Comparison of ENCODE assay signal across 19 cellular contexts in the genomic region with DNA sequence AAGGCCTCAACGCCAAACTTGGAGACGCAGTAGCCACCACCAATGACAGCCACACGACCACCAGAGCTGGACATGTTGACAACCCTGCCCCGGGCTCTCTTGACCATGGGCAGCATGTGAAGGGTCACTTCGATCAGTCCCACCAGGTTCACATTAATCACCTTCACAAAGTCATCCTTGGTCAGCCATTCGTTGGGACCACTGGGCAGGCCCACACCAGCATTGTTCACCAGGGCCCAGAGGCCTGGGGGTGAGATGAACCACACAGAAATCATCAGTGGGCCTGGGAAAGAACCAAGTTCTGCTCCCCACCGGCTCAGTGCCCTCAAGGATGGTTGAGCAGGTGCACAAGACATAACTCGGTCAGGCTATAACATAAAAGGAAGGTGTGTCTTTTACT. TPM values are rescaled to one million over a fixed set of nuclear protein-coding genes. Genes with fewer than 3 reads are reported as not detected.
DNase-seq lines count a peak whose midpoint lies in the region; ATAC-seq and TF ChIP-seq lines count a peak whose summit lies in the region.
"Had no signal": no experiment of that assay in that cellular context is flagged by ENCODE, and none has a peak within 500 bp of the region (broad histone marks: within the 10 kb centered on the region; RNA-seq: fewer than 3 reads in every experiment).

No MANE protein-coding gene starts in this region.

- H3K4me1 ChIP-seq in neural progenitor cell = peaks cover 39% of the 10 kb centered on the region

- H3K9me3 Mint-ChIP-seq in dendritic cell treated with granulocyte-macrophage colony-stimulating factor and Interleukin-4, amounts not matched to agents 40 ng/mL and 50 ng/mL, for 4 days = no peaks in the 10 kb centered on the region
- H3K9me3 Mint-ChIP-seq in neural progenitor cell (peaks cover 6% of the 10 kb centered on the region), type B pancreatic cell (no peaks in the 10 kb centered on the region)
- H3K9me3 Mint-ChIP-seq: CD8-positive, alpha-beta memory T cell had no signal

- H3K9ac ChIP-seq in neural progenitor cell = no peak overlapping the region
- H3K9ac ChIP-seq: GM23248 had no signal

- ATAC-seq in left lobe of liver (no peak), HG03469 (IDR thresholded peaks at IDR 0.05; ENCODE audit: unreplicated experiment) (no peak)

- H2AFZ ChIP-seq in neural progenitor cell (replicated peaks) = no peak overlapping the region
- H2AFZ ChIP-seq: GM23248 had no signal

- peaks cover 58% of the 10 kb centered on the region for H3K4me1 Mint-ChIP-seq in dendritic cell treated with granulocyte-macrophage colony-stimulating factor and Interleukin-4, amounts not matched to agents 40 ng/mL and 50 ng/mL, for 4 days (ENCODE audit: low read depth)
- H3K4me1 Mint-ChIP-seq in neural progenitor cell = peaks cover 36% of the 10 kb centered on the region
- peaks cover 20% of the 10 kb centered on the region for H3K4me1 Mint-ChIP-seq in type B pancreatic cell (ENCODE audit: unreplicated experiment)

- H3K27me3 ChIP-seq in neural progenitor cell = no peaks in the 10 kb centered on the region
- H3K27me3 ChIP-seq: BE2C had no signal

- H3K79me2 ChIP-seq in neural progenitor cell (ENCODE audit: low read depth) = no peaks in the 10 kb centered on the region

- H3K4me2 ChIP-seq in neural progenitor cell = no peak overlapping the region

- peaks cover 6% of the 10 kb centered on the region for H3K27me3 Mint-ChIP-seq in dendritic cell treated with granulocyte-macrophage colony-stimulating factor and Interleukin-4, amounts not matched to agents 40 ng/mL and 50 ng/mL, for 4 days
- H3K27me3 Mint-ChIP-seq in neural progenitor cell (ENCODE audit: insufficient read depth, low read depth) (peaks cover 5% of the 10 kb centered on the region), type B pancreatic cell (peaks cover 15% of the 10 kb centered on the region)

- no peaks in the 10 kb centered on the region for H4K20me1 ChIP-seq in neural progenitor cell (ENCODE audit: low read depth)

- peaks cover 18% of the 10 kb centered on the region for H3F3A ChIP-seq in neural progenitor cell (ENCODE audit: low read depth)

- no peak for TF ChIP-seq CTCF in neural progenitor cell (IDR thresholded peaks at IDR 0.05)
- TF ChIP-seq CTCF in type B pancreatic cell (conservative IDR thresholded peaks at IDR 0.05) = no peak

- DNase-seq in left lobe of liver (ENCODE audit: low spot score) (peak; percentile 35), neural progenitor cell (ENCODE audit: low spot score) (no peak), type B pancreatic cell (ENCODE audit: extremely low spot score, unreplicated experiment) (peak; percentile 58), SHP77 (lab: John Stamatoyannopoulos, UW) (no peak), SHP77 treated with DMSO at 0.1 percent for 48 hours (lab: John Stamatoyannopoulos, UW) (no peak)
- DNase-seq: BE2C; C1 segment of cervical spinal cord; CD4-positive, CD25-positive, alpha-beta regulatory T cell; CD8-positive, alpha-beta memory T cell; COR-L47; DMS 273 treated with DMSO at 0.1 percent for 48 hours; GM23248; IMR-90 had no signal

- intact Hi-C loops in dendritic cell treated with granulocyte-macrophage colony-stimulating factor and Interleukin-4, amounts not matched to agents 40 ng/mL and 50 ng/mL, for 4 days (cut with micrococcal nuclease) = no loop called here

- H3K9me3 ChIP-seq in neural progenitor cell (ENCODE audit: low read depth) = no peaks in the 10 kb centered on the region
- H3K9me3 ChIP-seq: BE2C, HAP-1 had no signal

- H3K27ac ChIP-seq in neural progenitor cell = no peak overlapping the region
- H3K27ac ChIP-seq: GM23248 had no signal

- no peak overlapping the region for H3K4me3 Mint-ChIP-seq in dendritic cell treated with granulocyte-macrophage colony-stimulating factor and Interleukin-4, amounts not matched to agents 40 ng/mL and 50 ng/mL, for 4 days
- H3K4me3 Mint-ChIP-seq in neural progenitor cell (no peak overlapping the region), type B pancreatic cell (no peak overlapping the region)
- H3K4me3 Mint-ChIP-seq: CD4-positive, CD25-positive, alpha-beta regulatory T cell; CD8-positive, alpha-beta memory T cell had no signal

- peak overlapping the region; percentile 39 for H3K27ac Mint-ChIP-seq in dendritic cell treated with granulocyte-macrophage colony-stimulating factor and Interleukin-4, amounts not matched to agents 40 ng/mL and 50 ng/mL, for 4 days
- H3K27ac Mint-ChIP-seq in neural progenitor cell (peak overlapping the region; percentile 10), type B pancreatic cell (no peak overlapping the region)
- H3K27ac Mint-ChIP-seq: CD4-positive, CD25-positive, alpha-beta regulatory T cell; CD8-positive, alpha-beta memory T cell had no signal

- H3K36me3 ChIP-seq in neural progenitor cell = no peaks in the 10 kb centered on the region
- H3K36me3 ChIP-seq: BE2C, HAP-1 had no signal

- H3K36me3 Mint-ChIP-seq in dendritic cell treated with granulocyte-macrophage colony-stimulating factor and Interleukin-4, amounts not matched to agents 40 ng/mL and 50 ng/mL, for 4 days (ENCODE audit: low read depth) = no peaks in the 10 kb centered on the region
- H3K36me3 Mint-ChIP-seq in neural progenitor cell = no peaks in the 10 kb centered on the region
- H3K36me3 Mint-ChIP-seq in type B pancreatic cell = no peaks in the 10 kb centered on the region
- H3K36me3 Mint-ChIP-seq: CD4-positive, CD25-positive, alpha-beta regulatory T cell; CD8-positive, alpha-beta memory T cell had no signal

- H3K4me3 ChIP-seq in neural progenitor cell = no peak overlapping the region
- H3K4me3 ChIP-seq: GM23248, HAP-1 had no signal

RNA-seq across cellular contexts. Expression of gene SDR9C7, which starts 4.0 kb away (rescaled TPM):
- total RNA-seq in left lobe of liver (not detected), neural progenitor cell (ENCODE audit: low replicate concordance) (0.28 and 0.32 TPM in 2 replicates), type B pancreatic cell (ENCODE audit: low replicate concordance) (0.22 and 0.26 TPM in 2 replicates)
- total RNA-seq: A172; CD4-positive, CD25-positive, alpha-beta regulatory T cell; CD8-positive, alpha-beta memory T cell; GM23248; HT1080; IMR-90 had no signal

RNA-seq across cellular contexts. Expression of gene RDH16, which starts 27.2 kb away (rescaled TPM):
- total RNA-seq in left lobe of liver = 162 TPM
- total RNA-seq in neural progenitor cell (ENCODE audit: low replicate concordance) = 1.2 and 2.3 TPM in 2 replicates
- 0.43 and 0.68 TPM in 2 replicates for total RNA-seq in type B pancreatic cell (ENCODE audit: low replicate concordance)
- total RNA-seq: A172, GM23248, H4, HT1080, IMR-90 had no signal

Comparison
In these comparisons a context has a peak if more than half of its experiments do, and no peak if none do; other contexts are left out.
1. DNase-seq: peak in left lobe of liver (single experiment) and type B pancreatic cell (single experiment); none in neural progenitor cell (single experiment), SHP77 (0 of 2) and SHP77 treated with DMSO at 0.1 percent for 48 hours (single experiment).
2. RNA of gene RDH16, which starts 27.2 kb away (total RNA-seq): 162 TPM in left lobe of liver (single experiment); 1.2 to 2.3 TPM in neural progenitor cell and 0.43 to 0.68 TPM in type B pancreatic cell; every median in the first group is over 10 times any median in the second.